1 cellular context compared by ENCODE assay signal in genomic region chr19:46431824-46432223, GRCh38.
TF ChIP-seq lines count a peak whose summit lies in the region.

No MANE protein-coding gene starts in this region.

TF ChIP-seq in H1, 55 proteins besides CTCF, POLR2A, EP300 and RAD21:
- peak; percentile 35; the same call in 1 of the 2 replicates for TF ChIP-seq MAX (IDR thresholded peaks at IDR 0.05)
- no peak for TF ChIP-seq NRF1 (IDR thresholded peaks at IDR 0.05; ENCODE audit: low read depth, low read length)
- no peak for TF ChIP-seq SP1 (IDR thresholded peaks at IDR 0.05; ENCODE audit: low read depth, low read length)
